8 cellular contexts compared by ENCODE assay signal in the genomic region with DNA sequence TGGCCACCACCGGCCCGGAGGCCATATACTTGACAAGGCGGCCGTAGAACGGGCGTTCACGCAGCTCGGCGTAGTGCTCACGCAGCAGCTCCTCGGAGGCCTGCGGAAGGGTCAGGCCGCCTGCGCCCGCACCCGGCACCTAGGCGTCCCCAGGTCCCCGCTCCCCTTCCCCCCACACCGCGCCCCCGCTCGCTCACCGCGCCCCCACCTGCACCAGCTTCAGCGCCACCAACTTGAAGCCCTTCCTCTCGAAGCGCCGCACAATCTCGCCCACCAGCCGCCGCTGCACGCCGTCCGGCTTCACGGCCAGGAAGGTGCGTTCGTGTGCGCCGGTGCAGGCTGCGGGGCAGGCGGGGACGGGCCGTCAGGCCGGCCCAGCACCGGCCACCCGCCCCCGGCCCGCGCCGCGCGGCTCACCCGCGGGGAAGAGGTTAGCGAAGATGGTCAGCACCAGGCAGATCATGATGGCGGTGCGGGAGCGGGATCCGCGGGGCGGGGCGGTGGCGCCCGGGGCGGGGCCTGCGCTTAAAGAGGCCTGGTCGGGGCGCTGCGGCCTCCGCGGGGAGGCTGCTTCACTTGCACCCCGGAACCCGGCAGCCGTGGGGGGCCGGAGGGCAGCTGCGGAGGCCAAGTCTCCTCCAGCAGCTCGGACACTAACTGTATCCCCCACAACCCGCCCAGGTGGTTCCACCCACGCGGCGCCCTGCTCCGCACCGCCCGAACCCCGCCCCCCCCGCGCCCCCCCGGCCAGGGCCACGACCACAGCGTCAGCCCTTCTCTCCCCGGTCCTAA. TPM values are rescaled to one million over a fixed set of nuclear protein-coding genes. Genes with fewer than 3 reads are reported as not detected.
DNase-seq lines count a peak whose midpoint lies in the region; ATAC-seq and TF ChIP-seq lines count a peak whose summit lies in the region.

Gene NME3, minus strand, starts transcription at position 472 of the 792 bp plus-strand sequence. Its CDS starts 9 bp downstream, at position 463.

- H3K36me3 Mint-ChIP-seq in GM23338 (ENCODE audit: low read depth) (peaks cover 21% of the 10 kb centered on the region), nephron (ENCODE audit: low read depth) (peaks cover 3% of the 10 kb centered on the region)

- H3K27me3 ChIP-seq in BJ (ENCODE audit: control insufficient read depth, insufficient read depth, low read length): no peaks in the 10 kb centered on the region
- H3K27me3 ChIP-seq in GM23338 (ENCODE audit: insufficient read depth): no peaks in the 10 kb centered on the region

- CTCF ChIA-PET in BJ (lab: Yijun Ruan, JAX): interaction anchor here (1.8 kb wide), 1 partner anchor 11 kb away, joined by 5 read pairs; the partner anchor contains the start of genes NUBP2 and SPSB3

- H3K9me2 ChIP-seq in GM23338 (ENCODE audit: insufficient read depth): no peaks in the 10 kb centered on the region

- peak within 1 kb of the TSS; percentile 96 for H3K4me2 ChIP-seq in GM23338

- no peak within 1 kb of the TSS for H2AFZ ChIP-seq in GM23338

- peaks cover 14% of the 10 kb centered on the region; the same call in 1 of the 2 replicates for H3F3A ChIP-seq in GM23338 (replicated peaks; ENCODE audit: low read depth)

- H3K4me1 Mint-ChIP-seq in GM23338 (peaks cover 8% of the 10 kb centered on the region), nephron (peaks cover 8% of the 10 kb centered on the region)

- H3K4me1 ChIP-seq in GM23338 (ENCODE audit: insufficient read depth): peaks cover 4% of the 10 kb centered on the region

- peak within 1 kb of the TSS; percentile 99 for H3K27ac Mint-ChIP-seq in GM23338
- H3K27ac Mint-ChIP-seq in nephron: peak within 1 kb of the TSS; percentile 67 to 86 (median 78)

- H3K9me3 Mint-ChIP-seq in GM23338: peaks cover 4% of the 10 kb centered on the region; the same call in 2 of the 3 replicates
- H3K9me3 Mint-ChIP-seq in nephron: no peaks in the 10 kb centered on the region

- peak within 1 kb of the TSS; percentile 99 for H3K4me3 Mint-ChIP-seq in GM23338
- peak within 1 kb of the TSS; percentile 96 to 97 (median 97) for H3K4me3 Mint-ChIP-seq in nephron

- POLR2A ChIA-PET in BJ (lab: Charles Lee): interaction anchor here (0.6 kb wide), 1 partner anchor 12 kb away, joined by 3 read pairs; the partner anchor contains the start of gene NUBP2

- DNase-seq in BJ (ENCODE audit: low read depth) (no peak), GM23338 (ENCODE audit: low spot score) (peak; percentile 71), RPMI7951 (ENCODE audit: low read depth) (peak; percentile 61), fibroblast of pulmonary artery (ENCODE audit: low read depth) (peak; percentile 59)
- peak; percentile 73 for DNase-seq in activated effector memory CD4-positive, alpha-beta T cell treated with Interleukin-2 at 50 U/mL for 16 hours
- DNase-seq in stimulated activated naive CD4-positive, alpha-beta T cell (lab: John Stamatoyannopoulos, UW): peak; percentile 40 to 66 (median 65)

- H3K36me3 ChIP-seq in BJ (ENCODE audit: control insufficient read depth, insufficient read depth, low read length) (peaks cover 30% of the 10 kb centered on the region), GM23338 (ENCODE audit: insufficient read depth) (no peaks in the 10 kb centered on the region)

- peak within 1 kb of the TSS; percentile 92 for H3K4me3 ChIP-seq in BJ (ENCODE audit: low read depth, low read length)
- peak within 1 kb of the TSS; percentile 97 for H3K4me3 ChIP-seq in GM23338
- peak within 1 kb of the TSS; percentile 74 for H3K4me3 ChIP-seq in fibroblast of pulmonary artery (replicated peaks; ENCODE audit: low read depth, low read length)

- ATAC-seq in GM23338 (peak; percentile 19), HG03135 (IDR thresholded peaks at IDR 0.05; ENCODE audit: unreplicated experiment) (no peak)

- TF ChIP-seq CTCF in BJ (IDR thresholded peaks at IDR 0.05; ENCODE audit: insufficient read depth, low read depth, low read length): no peak
- no peak for TF ChIP-seq CTCF in GM23338 (conservative IDR thresholded peaks at IDR 0.05; ENCODE audit: low read depth in 2 of 2)
- TF ChIP-seq CTCF in fibroblast of pulmonary artery (IDR thresholded peaks at IDR 0.05; ENCODE audit: low read length, missing control alignments): no peak
- no peak for TF ChIP-seq CTCF in nephron (IDR thresholded peaks at IDR 0.05; ENCODE audit: unreplicated experiment in 3 of 3)

- peaks cover 15% of the 10 kb centered on the region for H3K79me2 ChIP-seq in GM23338 (replicated peaks; ENCODE audit: insufficient read depth)

- H4K20me1 ChIP-seq in GM23338 (replicated peaks; ENCODE audit: insufficient read depth): no peaks in the 10 kb centered on the region; the same call in 1 of the 2 replicates

- peak within 1 kb of the TSS; percentile 91 for H3K27ac ChIP-seq in GM23338 (ENCODE audit: low read depth)

- H3K27me3 Mint-ChIP-seq in GM23338 (ENCODE audit: insufficient read depth, low read depth, poor library complexity) (peaks cover 27% of the 10 kb centered on the region), nephron (ENCODE audit: low read depth) (no peaks in the 10 kb centered on the region)

TF ChIP-seq in GM23338, 12 proteins besides CTCF, POLR2A, EP300 and RAD21:
- peak; percentile 62 for TF ChIP-seq POLR2AphosphoS5 (IDR thresholded peaks at IDR 0.05; ENCODE audit: low read depth)
- TF ChIP-seq, protein P1, sequence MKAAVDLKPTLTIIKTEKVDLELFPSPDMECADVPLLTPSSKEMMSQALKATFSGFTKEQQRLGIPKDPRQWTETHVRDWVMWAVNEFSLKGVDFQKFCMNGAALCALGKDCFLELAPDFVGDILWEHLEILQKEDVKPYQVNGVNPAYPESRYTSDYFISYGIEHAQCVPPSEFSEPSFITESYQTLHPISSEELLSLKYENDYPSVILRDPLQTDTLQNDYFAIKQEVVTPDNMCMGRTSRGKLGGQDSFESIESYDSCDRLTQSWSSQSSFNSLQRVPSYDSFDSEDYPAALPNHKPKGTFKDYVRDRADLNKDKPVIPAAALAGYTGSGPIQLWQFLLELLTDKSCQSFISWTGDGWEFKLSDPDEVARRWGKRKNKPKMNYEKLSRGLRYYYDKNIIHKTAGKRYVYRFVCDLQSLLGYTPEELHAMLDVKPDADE (IDR thresholded peaks at IDR 0.05): no peak

RNA-seq across cellular contexts. Expression of gene NME3, which starts in this region (rescaled TPM):
- polyA plus RNA-seq in BJ (2011; rRNA removed) (20.3 and 34.3 TPM in 2 replicates), GM23338 (2016; fragmentation: Nextera tagmentation; extraction: Ambion mirVana) (130 and 153 TPM in 2 replicates)
- polyA minus RNA-seq in BJ (2011; rRNA and poly(A)+ RNA removed): 1.6 and 2.8 TPM in 2 replicates
- 73.7 and 95.3 TPM in 2 replicates for total RNA-seq in GM23338 (2014; rRNA removed; shearing (Covaris generic))
- total RNA-seq in RPMI7951 (2014; rRNA removed; shearing (Covaris generic)): 50.2 and 65.5 TPM in 2 replicates
